ENCODE assay signal across 19 cellular contexts in genomic region chr7:14144538-14144937, GRCh38.
"Had no signal": no experiment of that assay in that cellular context is flagged by ENCODE, and none has a peak within 500 bp of the region (broad histone marks: within the 10 kb centered on the region; RNA-seq: fewer than 3 reads in every experiment).

No MANE protein-coding gene starts in this region.

- DNase-seq: activated CD4-positive, alpha-beta T cell treated with anti-CD3 and anti-CD28 coated beads for 1 hour; activated CD4-positive, alpha-beta T cell treated with anti-CD3 and anti-CD28 coated beads, Interleukin-2, amount 50 U/mL, for 1 hour; activated CD8-positive, alpha-beta memory T cell treated with anti-CD3 and anti-CD28 coated beads for 24 hours; activated CD8-positive, alpha-beta memory T cell treated with anti-CD3 and anti-CD28 coated beads, Interleukin-2, amount 50 U/mL, for 4 hours; activated naive CD4-positive, alpha-beta T cell; activated T-cell treated with anti-CD3 and anti-CD28 coated beads, Interleukin-2, amount 50 U/mL, for 24 hours; adrenal gland; brain microvascular endothelial cell; caudate nucleus; effector memory CD4-positive, alpha-beta T cell; foreskin melanocyte; immature natural killer cell; lower lobe of right lung; mesendoderm; mucosa of descending colon; nephron progenitor cell; nucleus accumbens; right lobe of liver; stimulated activated CD4-positive, alpha-beta T cell treated with anti-CD3 and anti-CD28 coated beads, Interleukin-1b, Interleukin-23, amount 100 ng/mL, for 48 hours had no signal
